10 cellular contexts compared by ENCODE assay signal in genomic region chr14:76138758-76139723, GRCh38. TPM values are rescaled to one million over a fixed set of nuclear protein-coding genes. Genes with fewer than 3 reads are reported as not detected.
A peak's percentile ranks its signal among the peaks of the same experiment; 100 is the strongest.
DNase-seq lines count a peak whose midpoint lies in the region; ATAC-seq, FAIRE-seq and TF ChIP-seq lines count a peak whose summit lies in the region.
"Had no signal": no experiment of that assay in that cellular context is flagged by ENCODE, and none has a peak within 500 bp of the region (broad histone marks: within the 10 kb centered on the region; RNA-seq: fewer than 3 reads in every experiment).

No MANE protein-coding gene starts in this region.

- TF ChIP-seq CTCF in heart left ventricle (IDR thresholded peaks at IDR 0.05) = no peak
- no peak for TF ChIP-seq CTCF in right atrium auricular region (IDR thresholded peaks at IDR 0.05)
- no peak for TF ChIP-seq CTCF in nephron (IDR thresholded peaks at IDR 0.05; ENCODE audit: unreplicated experiment in 3 of 3)
- TF ChIP-seq CTCF in upper lobe of right lung (IDR thresholded peaks at IDR 0.05) = no peak
- no peak for TF ChIP-seq CTCF in Peyer's patch (IDR thresholded peaks at IDR 0.05)

- H3K36me3 ChIP-seq in heart left ventricle (no peaks in the 10 kb centered on the region), right atrium auricular region (no peaks in the 10 kb centered on the region), upper lobe of right lung (no peaks in the 10 kb centered on the region), Peyer's patch (no peaks in the 10 kb centered on the region)
- H3K36me3 ChIP-seq: adrenal gland had no signal

- peaks cover 13% of the 10 kb centered on the region for H3K9me3 Mint-ChIP-seq in nephron

- H3K9me3 ChIP-seq in heart left ventricle (peaks cover 0 to 15% (median 11%) of the 10 kb centered on the region in 12 donors), right atrium auricular region (peaks cover 0 to 11% of the 10 kb centered on the region in 2 donors), upper lobe of right lung (peaks cover 6% of the 10 kb centered on the region), Peyer's patch (peaks cover 0 to 10% (median 0%) of the 10 kb centered on the region in 4 donors)

- no peak overlapping the region for H3K27ac Mint-ChIP-seq in nephron
- H3K27ac Mint-ChIP-seq: activated CD4-positive, alpha-beta memory T cell treated with anti-CD3 and anti-CD28 coated beads for 36 hours had no signal

- peaks cover 82% of the 10 kb centered on the region for H3K27me3 Mint-ChIP-seq in nephron (ENCODE audit: low read depth)

- H3K4me1 ChIP-seq in heart left ventricle (peaks cover 0 to 12% (median 3%) of the 10 kb centered on the region in 12 donors), right atrium auricular region (peaks cover 0 to 6% of the 10 kb centered on the region in 2 donors), upper lobe of right lung (peaks cover 8% of the 10 kb centered on the region), Peyer's patch (peaks cover 0 to 12% (median 0%) of the 10 kb centered on the region in 4 donors)
- H3K4me1 ChIP-seq: adrenal gland had no signal

- WGBS in heart left ventricle, 4 donors = 9 to 13% (median 11%) methylated on average over 38 to 50 of the region's 50 CpGs

- H3K27ac ChIP-seq in heart left ventricle (no peak overlapping the region), right atrium auricular region (no peak overlapping the region), upper lobe of right lung (no peak overlapping the region), Peyer's patch (no peak overlapping the region)
- H3K27ac ChIP-seq: adrenal gland had no signal

- DNase-seq in heart left ventricle (no peak), right atrium auricular region (ENCODE audit: low spot score) (no peak), erythroblast (lab: John Stamatoyannopoulos, UW) (peak; percentile 79 to 87), upper lobe of right lung (no peak), Peyer's patch (no peak), H54 (ENCODE audit: insufficient read length, low spot score) (no peak), DMS79 (lab: John Stamatoyannopoulos, UW) (no peak)
- DNase-seq: activated CD4-positive, alpha-beta memory T cell treated with anti-CD3 and anti-CD28 coated beads for 36 hours had no signal

- intact Hi-C loops in heart left ventricle (cut with DNase I) = no loop called here
- intact Hi-C loops in upper lobe of right lung (cut with DNase I) = no loop called here

- H3K27me3 ChIP-seq in heart left ventricle (peaks cover 17 to 79% (median 55%) of the 10 kb centered on the region in 9 donors), right atrium auricular region (peaks cover 0 to 6% of the 10 kb centered on the region in 2 donors), upper lobe of right lung (peaks cover 70% of the 10 kb centered on the region), Peyer's patch (peaks cover 0 to 6% of the 10 kb centered on the region in 2 donors)

- TF ChIP-seq POLR2A in heart left ventricle (IDR thresholded peaks at IDR 0.05) (no peak), erythroblast (IDR thresholded peaks at IDR 0.05; ENCODE audit: low read length) (no peak), Peyer's patch (IDR thresholded peaks at IDR 0.05) (no peak), H54 (IDR thresholded peaks at IDR 0.05; ENCODE audit: low read depth, low read length) (no peak)

- H3K4me3 ChIP-seq in heart left ventricle (peak overlapping the region in 10 of 12 donors; percentile 4 to 53 (median 42)), right atrium auricular region (peak overlapping the region in 1 of 2 donors; percentile 39), upper lobe of right lung (peak overlapping the region; percentile 10), Peyer's patch (peak overlapping the region in 1 of 4 donors; percentile 23)

- no peaks in the 10 kb centered on the region for H3K4me1 Mint-ChIP-seq in nephron

- ATAC-seq in heart left ventricle = peak in 2 of 4 donors; percentile 59 to 67
- ATAC-seq in upper lobe of right lung = peak; percentile 36

- H3K4me3 Mint-ChIP-seq in nephron = peak overlapping the region; percentile 72 to 75 (median 73)
- H3K4me3 Mint-ChIP-seq: activated CD4-positive, alpha-beta memory T cell treated with anti-CD3 and anti-CD28 coated beads for 36 hours had no signal

- no peak for FAIRE-seq in H54 (lab: Jason Lieb, UNC)

- no peaks in the 10 kb centered on the region for H3K36me3 Mint-ChIP-seq in nephron (ENCODE audit: low read depth)
- H3K36me3 Mint-ChIP-seq: activated CD4-positive, alpha-beta memory T cell treated with anti-CD3 and anti-CD28 coated beads for 36 hours had no signal

RNA-seq across cellular contexts. Expression of gene GPATCH2L, which starts 12.7 kb away (rescaled TPM):
- 10 to 100 TPM; 21.0 to 32.8 (median 25.1) TPM for total RNA-seq in heart left ventricle
- polyA plus RNA-seq in heart left ventricle = 10 to 100 TPM in 1 of 2 donors, 1 to 10 TPM in 1; 5.7 to 13.9 TPM
- total RNA-seq in right atrium auricular region = 10 to 100 TPM; 38.5 to 48.5 TPM
- 46.5 TPM for total RNA-seq in upper lobe of right lung
- total RNA-seq in Peyer's patch = 10 to 100 TPM; 27.1 to 70.4 (median 56.1) TPM

Comparison
In these comparisons a context has a peak if more than half of its experiments do, and no peak if none do; other contexts are left out.
1. DNase-seq: peak in erythroblast (2 of 2); none in heart left ventricle (0 of 5), right atrium auricular region (single experiment), upper lobe of right lung (single experiment), Peyer's patch (0 of 3), H54 (single experiment) and DMS79 (single experiment).